In genomic region chr14:77026930-77027537, GRCh38 we compare ENCODE assay signal across 8 cellular contexts. TPM values are rescaled to one million over a fixed set of nuclear protein-coding genes. Genes with fewer than 3 reads are reported as not detected.
DNase-seq lines count a peak whose midpoint lies in the region; ATAC-seq and TF ChIP-seq lines count a peak whose summit lies in the region.

No MANE protein-coding gene starts in this region.

- H3K9ac ChIP-seq in ES-I3 (ENCODE audit: low read depth, low read length) (peak overlapping the region; percentile 91), HCT116 (ENCODE audit: low read length) (peak overlapping the region; percentile 96), PC-3 (ENCODE audit: low read length) (peak overlapping the region; percentile 95)

- H3K27me3 ChIP-seq in HCT116 (ENCODE audit: insufficient read depth, low read length): no peaks in the 10 kb centered on the region
- no peaks in the 10 kb centered on the region for H3K27me3 ChIP-seq in PC-3 (ENCODE audit: low read length)
- H3K27me3 ChIP-seq in prostate gland (replicated peaks; ENCODE audit: insufficient read depth): no peaks in the 10 kb centered on the region

- H3K4me3 ChIP-seq in HCT116 (replicated peaks in 1 of 2; ENCODE audit: low read depth in 1 of 2, low read length in 2 of 2) (peak overlapping the region; percentile 61 to 89), PC-3 (ENCODE audit: low read length) (peak overlapping the region; percentile 99), prostate gland (peak overlapping the region; percentile 86 to 93)

- WGBS in prostate gland: 4% methylated on average over 26 of the region's 65 CpGs

- DNase-seq in HCT116 (ENCODE audit: low read depth, low spot score) (no peak), PC-3 (peak; percentile 33), head of caudate nucleus (peak in 23 of 42 donors; percentile 27 to 78 (median 57)), prostate gland (ENCODE audit: low spot score) (no peak), NCI-H1930 (lab: John Stamatoyannopoulos, UW) (no peak), mesenteric fat pad (ENCODE audit: low spot score) (no peak)
- DNase-seq in activated naive CD4-positive, alpha-beta T cell treated with anti-CD3 and anti-CD28 coated beads, Interleukin-2, amount 10 ng/mL, durations not matched to agents 7 days and 5 days: peak; percentile 63

- H3K36me3 ChIP-seq in ES-I3 (ENCODE audit: insufficient read depth, low read length) (0 out of 2 replicates have a peak, but pooled peaks cover 3% of the 10 kb centered on the region), HCT116 (ENCODE audit: control insufficient read depth in 1 of 2, insufficient read depth in 2 of 2, low read length in 2 of 2) (peaks cover 3 to 13% of the 10 kb centered on the region in 2 experiments; a peak in 1 of 4 replicates), PC-3 (ENCODE audit: low read depth, low read length) (peaks cover 25% of the 10 kb centered on the region), prostate gland (peaks cover 0 to 5% of the 10 kb centered on the region in 2 donors)

- no peak overlapping the region for H2AFZ ChIP-seq in HCT116 (ENCODE audit: low read depth, low read length, poor library complexity, severe bottlenecking)
- H2AFZ ChIP-seq in PC-3 (ENCODE audit: low read length): no peak overlapping the region

- H3K27ac Mint-ChIP-seq in activated naive CD4-positive, alpha-beta T cell treated with anti-CD3 and anti-CD28 coated beads, Interleukin-2, amount 10 ng/mL, durations not matched to agents 7 days and 5 days: peak overlapping the region; percentile 97

- H4K20me1 ChIP-seq in HCT116 (ENCODE audit: insufficient read depth) (peaks cover 7% of the 10 kb centered on the region; the same call in 1 of the 2 replicates), PC-3 (ENCODE audit: low read length) (peaks cover 43% of the 10 kb centered on the region)

- ATAC-seq in HCT116 (no peak), PC-3 (no peak)

- peak overlapping the region; percentile 98 for H3K4me2 ChIP-seq in HCT116 (ENCODE audit: low read length)
- H3K4me2 ChIP-seq in PC-3 (ENCODE audit: low read length): peak overlapping the region; percentile 91

- no peaks in the 10 kb centered on the region for H3K9me3 ChIP-seq in ES-I3 (ENCODE audit: control insufficient read depth, insufficient read depth, low read length)
- H3K9me3 ChIP-seq in HCT116 (ENCODE audit: control insufficient read depth in 1 of 2, insufficient read depth in 1 of 2, low read depth in 1 of 2, low read length in 2 of 2): no peaks in the 10 kb centered on the region
- no peaks in the 10 kb centered on the region for H3K9me3 ChIP-seq in PC-3 (ENCODE audit: low read length)
- no peaks in the 10 kb centered on the region for H3K9me3 ChIP-seq in prostate gland

- intact Hi-C loops in HCT116 (cut with micrococcal nuclease): loop anchor here (10.0 kb wide), 1 partner anchor 112 kb away; no protein-coding TSS in a partner anchor
- intact Hi-C loops in PC-3 (cut with micrococcal nuclease): no loop called here
- intact Hi-C loops in head of caudate nucleus (cut with DNase I): no loop called here
- intact Hi-C loops in prostate gland (cut with DNase I): loop anchor here (2.0 to 5.0 kb wide), 2 partner anchors 68 to 70 kb away; partner anchors contain the start of gene CIPC

- TF ChIP-seq POLR2A in HCT116 (IDR thresholded peaks at IDR 0.05; ENCODE audit: borderline replicate concordance, extremely low read depth, insufficient read depth, insufficient read length): no peak
- no peak for TF ChIP-seq POLR2A in prostate gland (IDR thresholded peaks at IDR 0.05)

- no peak for TF ChIP-seq RAD21 in HCT116 (IDR thresholded peaks at IDR 0.05; ENCODE audit: low read depth)

- H3K4me1 ChIP-seq in ES-I3 (ENCODE audit: insufficient read depth, low read length) (peaks cover 32% of the 10 kb centered on the region), HCT116 (ENCODE audit: control insufficient read depth in 1 of 2, insufficient read depth in 2 of 2, low read length in 2 of 2) (peaks cover 73 to 75% of the 10 kb centered on the region in 2 experiments), PC-3 (ENCODE audit: insufficient read depth, low read length) (peaks cover 51% of the 10 kb centered on the region), prostate gland (replicated peaks) (peaks cover 47% of the 10 kb centered on the region)

- H3K4me1 Mint-ChIP-seq in activated naive CD4-positive, alpha-beta T cell treated with anti-CD3 and anti-CD28 coated beads, Interleukin-2, amount 10 ng/mL, durations not matched to agents 7 days and 5 days: peaks cover 74% of the 10 kb centered on the region

- H3K27ac ChIP-seq in HCT116 (ENCODE audit: low read depth, low read length) (peak overlapping the region; percentile 100), PC-3 (ENCODE audit: low read length) (peak overlapping the region; percentile 91), prostate gland (peak overlapping the region; percentile 99 to 100)

- RAD21 ChIA-PET in HCT116 (lab: Charles Lee; ENCODE audit: low non-redundant PET in 1 of 2, low total read pairs in 2 of 2, uncharacterized antibody in 2 of 2, unreplicated experiment in 2 of 2): interaction anchor here in 1 of 2 experiments (0.7 to 1.9 kb wide), 3 partner anchors 26 to 122 kb away, joined by 3 to 5 read pairs (median 5); no protein-coding TSS in a partner anchor

- no peaks in the 10 kb centered on the region for H3K9me2 ChIP-seq in HCT116 (ENCODE audit: insufficient read depth)
- H3K9me2 ChIP-seq in PC-3 (replicated peaks; ENCODE audit: low read length): no peaks in the 10 kb centered on the region

- CTCF ChIA-PET in HCT116 (lab: Charles Lee): interaction anchor here (1.7 kb wide), 1 partner anchor 151 kb away, joined by 5 read pairs; no protein-coding TSS in a partner anchor
- CTCF ChIA-PET in PC-3 (lab: Charles Lee): interaction anchor here (0.7 to 1.2 kb wide), 2 partner anchors 65 to 74 kb away, joined by 4 to 13 read pairs; no protein-coding TSS in a partner anchor
- CTCF ChIA-PET in activated naive CD4-positive, alpha-beta T cell treated with anti-CD3 and anti-CD28 coated beads, Interleukin-2, amount 10 ng/mL, durations not matched to agents 7 days and 5 days (lab: Charles Lee): interaction anchor here (0.9 to 4.5 kb wide), 9 partner anchors 14 to 114 kb away, joined by 3 to 22 read pairs (median 4); no protein-coding TSS in a partner anchor

- H3K9me3 Mint-ChIP-seq in activated naive CD4-positive, alpha-beta T cell treated with anti-CD3 and anti-CD28 coated beads, Interleukin-2, amount 10 ng/mL, durations not matched to agents 7 days and 5 days: no peaks in the 10 kb centered on the region

- TF ChIP-seq CTCF in HCT116 (IDR thresholded peaks at IDR 0.05 in 2 of 3, conservative IDR thresholded peaks at IDR 0.05 in 1 of 3; ENCODE audit: borderline replicate concordance in 1 of 3, insufficient read depth in 1 of 3, low read depth in 2 of 3, low read length in 2 of 3) (no peak), PC-3 (conservative IDR thresholded peaks at IDR 0.05; ENCODE audit: low read depth, low read length) (no peak), prostate gland (IDR thresholded peaks at IDR 0.05) (peak in 1 of 4 experiments; percentile 10)

- POLR2A ChIA-PET in HCT116 (lab: Charles Lee): interaction anchor here (1.4 kb wide), 1 partner anchor 13 kb away, joined by 10 read pairs; no protein-coding TSS in a partner anchor
- POLR2A ChIA-PET in PC-3 (lab: Charles Lee; ENCODE audit: unreplicated experiment): interaction anchor here (0.7 kb wide), 1 partner anchor 15 kb away, joined by 12 read pairs; no protein-coding TSS in a partner anchor

- BruUV-seq in HCT116 (replicated peaks; lab: Mats Ljungman, UMichigan): no TSS peak
- no TSS peak for BruUV-seq in PC-3 (replicated peaks; lab: Mats Ljungman, UMichigan)

- H3K27me3 Mint-ChIP-seq in activated naive CD4-positive, alpha-beta T cell treated with anti-CD3 and anti-CD28 coated beads, Interleukin-2, amount 10 ng/mL, durations not matched to agents 7 days and 5 days: no peaks in the 10 kb centered on the region

- peak overlapping the region; percentile 93 for H3K4me3 Mint-ChIP-seq in activated naive CD4-positive, alpha-beta T cell treated with anti-CD3 and anti-CD28 coated beads, Interleukin-2, amount 10 ng/mL, durations not matched to agents 7 days and 5 days

- H3K36me3 Mint-ChIP-seq in activated naive CD4-positive, alpha-beta T cell treated with anti-CD3 and anti-CD28 coated beads, Interleukin-2, amount 10 ng/mL, durations not matched to agents 7 days and 5 days: peaks cover 38% of the 10 kb centered on the region

- peaks cover 40% of the 10 kb centered on the region for H3K79me2 ChIP-seq in HCT116 (ENCODE audit: insufficient read depth, low read length)
- peaks cover 87% of the 10 kb centered on the region for H3K79me2 ChIP-seq in PC-3 (ENCODE audit: low read length)

- peaks cover 6% of the 10 kb centered on the region for H3F3A ChIP-seq in PC-3 (ENCODE audit: low read length, unreplicated experiment)

TF ChIP-seq in HCT116, 20 proteins besides CTCF, POLR2A, EP300 and RAD21 (continues in another document):
- TF ChIP-seq EGR1 (IDR thresholded peaks at IDR 0.05; ENCODE audit: low read depth) (no peak), MAX (IDR thresholded peaks at IDR 0.05) (no peak), SIN3A (IDR thresholded peaks at IDR 0.05; ENCODE audit: low read depth) (no peak), ZNF274 (IDR thresholded peaks at IDR 0.05; ENCODE audit: low read depth, low read length) (no peak), ZBTB33 (IDR thresholded peaks at IDR 0.05; ENCODE audit: extremely low read depth, insufficient replicate concordance, low read length) (no peak), YY1 (IDR thresholded peaks at IDR 0.05; ENCODE audit: extremely low read depth, insufficient replicate concordance, low read depth, low read length) (no peak), SP1 (IDR thresholded peaks at IDR 0.05; ENCODE audit: low read depth) (no peak), JUND (IDR thresholded peaks at IDR 0.05) (no peak)

RNA-seq across cellular contexts. Expression of gene IRF2BPL, which starts 1.5 kb away (rescaled TPM):
- total RNA-seq in HCT116 (2021; ENCODE audit: unreplicated experiment): 74.6 TPM
- polyA plus RNA-seq in HCT116 (2012): 47.4 and 49.8 TPM in 2 replicates
- 113 and 146 TPM in 2 replicates for total RNA-seq in PC-3 (2014; rRNA removed)
- total RNA-seq in prostate gland: 100 to 1,000 TPM; 113 to 141 TPM
- 51.9 TPM for total RNA-seq in mesenteric fat pad

Comparison
In these comparisons a context has a peak if more than half of its experiments do, and no peak if none do; other contexts are left out.
1. DNase-seq: peak in PC-3 (single experiment), activated naive CD4-positive, alpha-beta T cell treated with anti-CD3 and anti-CD28 coated beads, Interleukin-2, amount 10 ng/mL, durations not matched to agents 7 days and 5 days (single experiment) and head of caudate nucleus (23 of 42); none in HCT116 (single experiment), prostate gland (single experiment), NCI-H1930 (0 of 2) and mesenteric fat pad (single experiment).
2. intact Hi-C loops: an anchor here in HCT116 (10.0 kb wide) and prostate gland (2.0 to 5.0 kb wide); none called in PC-3 and head of caudate nucleus.
3. Peak in every context shown above with its lines, with median percentiles within 50 percentile points of each other: H3K9ac ChIP-seq, H3K27ac ChIP-seq and H3K4me3 ChIP-seq.